Comparison of ENCODE assay signal across 8 cellular contexts in genomic region chr10:100529473-100530298, GRCh38. TPM values are rescaled to one million over a fixed set of nuclear protein-coding genes. Genes with fewer than 3 reads are reported as not detected.
DNase-seq lines count a peak whose midpoint lies in the region; ATAC-seq and TF ChIP-seq lines count a peak whose summit lies in the region.

Gene NDUFB8, minus strand, starts transcription at chr10:100529871. Its CDS starts 20 bp downstream, at chr10:100529851.

- peak within 1 kb of the TSS; percentile 96 for H3K27ac Mint-ChIP-seq in chondrocyte (ENCODE audit: unreplicated experiment)

- in situ Hi-C loops in GM13977 (cut with MboI; ENCODE audit: low pct_unique_long_range_greater_than_20kb, low sequenced_read_pairs, unreplicated experiment) = no loop called here

- ATAC-seq in HG03280 (IDR thresholded peaks at IDR 0.05; ENCODE audit: unreplicated experiment) (peak; percentile 73), HG03457 (IDR thresholded peaks at IDR 0.05; ENCODE audit: unreplicated experiment) (no peak)

- DNase-seq in GM13977 (ENCODE audit: low spot score) = peak; percentile 82
- DNase-seq in NCI-H526 treated with DMSO at 0.1 percent for 48 hours (lab: John Stamatoyannopoulos, UW) = peak; percentile 50
- DNase-seq in activated CD4-positive, alpha-beta T cell treated with anti-CD3 and anti-CD28 coated beads for 4 hours = peak; percentile 88 to 89
- peak; percentile 95 for DNase-seq in chondrocyte (ENCODE audit: low spot score)
- peak; percentile 90 for DNase-seq in kidney tubule cell (ENCODE audit: low spot score)
- peak; percentile 70 to 75 for DNase-seq in stimulated activated CD4-positive, alpha-beta T cell treated with anti-CD3 and anti-CD28 coated beads, Interleukin-1b, Interleukin-23, amount 100 ng/mL, for 1 hour (ENCODE audit: low read depth in 2 of 2)

- H3K36me3 Mint-ChIP-seq in chondrocyte (ENCODE audit: low read depth) = peaks cover 10% of the 10 kb centered on the region

- TF ChIP-seq CTCF in GM13977 (IDR thresholded peaks at IDR 0.05; ENCODE audit: extremely low read depth, insufficient read depth, missing control alignments) = no peak
- no peak for TF ChIP-seq CTCF in chondrocyte (IDR thresholded peaks at IDR 0.05)

- peaks cover 24% of the 10 kb centered on the region for H3K4me1 Mint-ChIP-seq in chondrocyte (ENCODE audit: low read depth)

- no peaks in the 10 kb centered on the region for H3K9me3 Mint-ChIP-seq in chondrocyte (ENCODE audit: low read depth)

- H3K4me3 Mint-ChIP-seq in chondrocyte (ENCODE audit: unreplicated experiment) = peak within 1 kb of the TSS; percentile 100

- H3K27me3 Mint-ChIP-seq in chondrocyte (ENCODE audit: low read depth) = no peaks in the 10 kb centered on the region

RNA-seq across cellular contexts. Expression of gene NDUFB8, which starts in this region (rescaled TPM):
- 124 to 134 TPM (median 127 TPM) in 3 replicates for total RNA-seq in chondrocyte
